Comparison of ENCODE assay signal across 9 cellular contexts in the genomic region with DNA sequence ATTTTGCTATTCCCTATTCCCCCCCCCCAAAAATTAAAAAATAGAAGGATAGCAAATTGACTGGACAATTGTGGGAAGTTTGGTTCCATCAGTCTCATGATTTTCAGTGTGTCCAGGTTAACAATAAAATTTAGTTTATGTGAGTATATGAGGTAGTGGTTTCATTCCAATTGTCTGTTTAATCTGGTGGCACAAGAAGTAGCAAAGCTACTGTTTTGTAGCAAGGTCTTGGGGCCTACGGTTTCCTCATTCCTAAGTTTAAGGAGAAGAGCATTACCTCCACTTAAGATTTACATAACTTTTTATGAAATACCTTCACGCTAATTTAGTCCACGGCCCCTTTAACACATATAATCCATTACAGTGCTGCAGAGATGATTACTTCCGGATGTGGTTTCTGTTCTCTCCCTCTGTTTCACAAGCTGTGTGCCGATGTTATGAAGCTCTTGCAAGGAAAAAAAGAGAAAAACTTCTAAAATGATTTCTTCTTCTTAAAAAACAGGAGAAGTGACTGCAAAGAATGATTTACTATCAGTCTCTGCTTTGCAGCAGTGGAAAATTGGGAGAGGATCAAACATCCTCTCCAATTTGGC. TPM values are rescaled to one million over a fixed set of nuclear protein-coding genes. Genes with fewer than 3 reads are reported as not detected.
DNase-seq lines count a peak whose midpoint lies in the region; ATAC-seq lines count a peak whose summit lies in the region.
"Had no signal": no experiment of that assay in that cellular context is flagged by ENCODE, and none has a peak within 500 bp of the region (broad histone marks: within the 10 kb centered on the region; RNA-seq: fewer than 3 reads in every experiment).

No MANE protein-coding gene starts in this region.

- H4K8ac ChIP-seq in neuronal stem cell (ENCODE audit: low read depth, low read length): no peak overlapping the region

- H2BK5ac ChIP-seq in neuronal stem cell (ENCODE audit: low read length): no peak overlapping the region

- no peaks in the 10 kb centered on the region for H3K9me3 ChIP-seq in neuronal stem cell (replicated peaks in 1 of 2; ENCODE audit: control insufficient read depth in 2 of 2, insufficient read depth in 1 of 2, low read depth in 1 of 2, low read length in 2 of 2)

- no peak overlapping the region for H3K18ac ChIP-seq in neuronal stem cell (ENCODE audit: low read length)

- H3K36me3 Mint-ChIP-seq in activated T-helper 2 cell treated with anti-CD3 and anti-CD28 coated beads, Interferon-gamma antibody, Interleukin-2, Interleukin-4, amounts not matched to agents 10 μg/mL and 5 μg/mL and 100 μg/mL, durations not matched to agents 14 hours and 24 hours and 36 hours (ENCODE audit: low read depth): no peaks in the 10 kb centered on the region
- no peaks in the 10 kb centered on the region for H3K36me3 Mint-ChIP-seq in naive thymus-derived CD8-positive, alpha-beta T cell

- H3K27me3 ChIP-seq in neuronal stem cell (ENCODE audit: control insufficient read depth in 3 of 3, insufficient read depth in 3 of 3, low read depth in 1 of 3, low read length in 3 of 3): peaks cover 0 to 5% (median 0%) of the 10 kb centered on the region in 3 experiments
- H3K27me3 ChIP-seq: cardiac muscle cell had no signal

- H2BK12ac ChIP-seq in neuronal stem cell (ENCODE audit: low read length): no peak overlapping the region

- no peak overlapping the region for H2AK5ac ChIP-seq in neuronal stem cell (ENCODE audit: low read depth, low read length)

- H3K79me1 ChIP-seq in neuronal stem cell (ENCODE audit: low read depth, low read length): no peaks in the 10 kb centered on the region

- H3K4me1 ChIP-seq in neuronal stem cell (ENCODE audit: control insufficient read depth in 2 of 2, insufficient read depth in 1 of 2, low read depth in 1 of 2, low read length in 2 of 2): peaks cover 0 to 4% of the 10 kb centered on the region in 2 donors

- H3K4me3 ChIP-seq in neuronal stem cell (ENCODE audit: low read length in 2 of 2): no peak overlapping the region
- H3K4me3 ChIP-seq: cardiac muscle cell had no signal

- no peak overlapping the region for H2BK120ac ChIP-seq in neuronal stem cell (ENCODE audit: low read depth, low read length)

- H4K91ac ChIP-seq in neuronal stem cell (ENCODE audit: low read depth, low read length, poor library complexity): no peak overlapping the region

- no peak overlapping the region for H3K4ac ChIP-seq in neuronal stem cell (ENCODE audit: low read length)

- H3K4me3 Mint-ChIP-seq in activated T-helper 2 cell treated with anti-CD3 and anti-CD28 coated beads, Interferon-gamma antibody, Interleukin-2, Interleukin-4, amounts not matched to agents 10 μg/mL and 5 μg/mL and 100 μg/mL, durations not matched to agents 14 hours and 24 hours and 36 hours (ENCODE audit: low read depth): peak overlapping the region; percentile 42
- H3K4me3 Mint-ChIP-seq in naive thymus-derived CD8-positive, alpha-beta T cell: peak overlapping the region; percentile 51 to 79 (median 70)

- no peak overlapping the region for H3K23ac ChIP-seq in neuronal stem cell (ENCODE audit: low read depth, low read length, poor library complexity)

- H3K4me1 Mint-ChIP-seq in activated T-helper 2 cell treated with anti-CD3 and anti-CD28 coated beads, Interferon-gamma antibody, Interleukin-2, Interleukin-4, amounts not matched to agents 10 μg/mL and 5 μg/mL and 100 μg/mL, durations not matched to agents 14 hours and 24 hours and 36 hours (ENCODE audit: low read depth): peaks cover 26% of the 10 kb centered on the region
- peaks cover 10 to 31% (median 27%) of the 10 kb centered on the region in 4 donors for H3K4me1 Mint-ChIP-seq in naive thymus-derived CD8-positive, alpha-beta T cell

- ATAC-seq in HG03432 (IDR thresholded peaks at IDR 0.05; ENCODE audit: unreplicated experiment): peak; percentile 82
- ATAC-seq in naive thymus-derived CD8-positive, alpha-beta T cell: peak; percentile 88 to 91
- no peak for ATAC-seq in HG02588 (IDR thresholded peaks at IDR 0.05; ENCODE audit: unreplicated experiment)

- H3K27ac ChIP-seq in neuronal stem cell (replicated peaks; ENCODE audit: low read length): no peak overlapping the region
- H3K27ac ChIP-seq: cardiac muscle cell had no signal

- H3K36me3 ChIP-seq in neuronal stem cell (replicated peaks in 1 of 2; ENCODE audit: control insufficient read depth in 2 of 2, insufficient read depth in 2 of 2, low read length in 2 of 2): no peaks in the 10 kb centered on the region
- H3K36me3 ChIP-seq: cardiac muscle cell had no signal

- POLR2A ChIA-PET in naive thymus-derived CD8-positive, alpha-beta T cell (lab: Charles Lee): no interaction called here

- no peak overlapping the region for H3K4me2 ChIP-seq in neuronal stem cell (ENCODE audit: insufficient read depth, low read length, poor library complexity, severe bottlenecking)

- intact Hi-C loops in activated T-helper 2 cell treated with anti-CD3 and anti-CD28 coated beads, Interferon-gamma antibody, Interleukin-2, Interleukin-4, amounts not matched to agents 10 μg/mL and 5 μg/mL and 100 μg/mL, durations not matched to agents 14 hours and 24 hours and 36 hours (cut with micrococcal nuclease): no loop called here

- DNase-seq in GM04503 (ENCODE audit: low read depth): peak; percentile 26
- no peak for DNase-seq in activated T-helper 2 cell treated with anti-CD3 and anti-CD28 coated beads, Interferon-gamma antibody, Interleukin-2, Interleukin-4, amounts not matched to agents 10 μg/mL and 5 μg/mL and 100 μg/mL, durations not matched to agents 14 hours and 24 hours and 36 hours (ENCODE audit: low spot score)
- DNase-seq in naive thymus-derived CD8-positive, alpha-beta T cell: peak in 5 of 10 donors; percentile 11 to 69 (median 32)
- no peak for DNase-seq in NCI-H187 (lab: John Stamatoyannopoulos, UW)
- DNase-seq in NCI-H524 (lab: John Stamatoyannopoulos, UW): no peak
- DNase-seq in neuronal stem cell (ENCODE audit: low spot score): no peak

- H3K27me3 Mint-ChIP-seq in activated T-helper 2 cell treated with anti-CD3 and anti-CD28 coated beads, Interferon-gamma antibody, Interleukin-2, Interleukin-4, amounts not matched to agents 10 μg/mL and 5 μg/mL and 100 μg/mL, durations not matched to agents 14 hours and 24 hours and 36 hours (ENCODE audit: low read depth): peaks cover 15% of the 10 kb centered on the region
- H3K27me3 Mint-ChIP-seq in naive thymus-derived CD8-positive, alpha-beta T cell: peaks cover 2 to 18% (median 8%) of the 10 kb centered on the region in 5 donors

- H3K27ac Mint-ChIP-seq in activated T-helper 2 cell treated with anti-CD3 and anti-CD28 coated beads, Interferon-gamma antibody, Interleukin-2, Interleukin-4, amounts not matched to agents 10 μg/mL and 5 μg/mL and 100 μg/mL, durations not matched to agents 14 hours and 24 hours and 36 hours: no peak overlapping the region
- peak overlapping the region; percentile 4 to 80 (median 71) for H3K27ac Mint-ChIP-seq in naive thymus-derived CD8-positive, alpha-beta T cell

- no peak overlapping the region for H3K14ac ChIP-seq in neuronal stem cell (ENCODE audit: low read length)

- no peak overlapping the region for H2BK15ac ChIP-seq in neuronal stem cell (ENCODE audit: low read length)

- H3K9ac ChIP-seq in neuronal stem cell (ENCODE audit: low read depth, low read length, poor library complexity): no peak overlapping the region

- no CpG with 5 or more reads among the region's 5 CpGs for WGBS in neuronal stem cell (ENCODE audit: extremely low coverage in 2 of 2, insufficient read length in 2 of 2, insufficient replicate concordance in 1 of 2), 2 donors

- H3K9me3 Mint-ChIP-seq in activated T-helper 2 cell treated with anti-CD3 and anti-CD28 coated beads, Interferon-gamma antibody, Interleukin-2, Interleukin-4, amounts not matched to agents 10 μg/mL and 5 μg/mL and 100 μg/mL, durations not matched to agents 14 hours and 24 hours and 36 hours: no peaks in the 10 kb centered on the region
- no peaks in the 10 kb centered on the region for H3K9me3 Mint-ChIP-seq in naive thymus-derived CD8-positive, alpha-beta T cell

- H2AFZ ChIP-seq in neuronal stem cell (ENCODE audit: low read length): no peak overlapping the region

RNA-seq across cellular contexts. Expression of a gene that starts 32.7 kb away (rescaled TPM):
- total RNA-seq in activated T-helper 2 cell treated with anti-CD3 and anti-CD28 coated beads, Interferon-gamma antibody, Interleukin-2, Interleukin-4, amounts not matched to agents 10 μg/mL and 5 μg/mL and 100 μg/mL, durations not matched to agents 14 hours and 24 hours and 36 hours: not detected in 2 replicates
- total RNA-seq in naive thymus-derived CD8-positive, alpha-beta T cell: not detected
- not detected for polyA plus RNA-seq in naive thymus-derived CD8-positive, alpha-beta T cell
- polyA plus RNA-seq in neuronal stem cell (2013, experiment 1 of 2): not detected
- not detected for polyA plus RNA-seq in neuronal stem cell (2013, experiment 2 of 2)
- total RNA-seq: cardiac muscle cell had no signal
- polyA plus RNA-seq: cardiac muscle cell had no signal
